In genomic region chr21:39852021-39852721, GRCh38 we compare ENCODE assay signal across 23 cellular contexts. TPM values are rescaled to one million over a fixed set of nuclear protein-coding genes. Genes with fewer than 3 reads are reported as not detected.
DNase-seq lines count a peak whose midpoint lies in the region; ATAC-seq and TF ChIP-seq lines count a peak whose summit lies in the region.
"Had no signal": no experiment of that assay in that cellular context is flagged by ENCODE, and none has a peak within 500 bp of the region (broad histone marks: within the 10 kb centered on the region; RNA-seq: fewer than 3 reads in every experiment).

No MANE protein-coding gene starts in this region.

- H4K8ac ChIP-seq in mesenchymal stem cell (ENCODE audit: low read length), result no peak overlapping the region

- H3K4me1 Mint-ChIP-seq in WTC11 (peaks cover 21% of the 10 kb centered on the region), type B pancreatic cell (ENCODE audit: unreplicated experiment) (peaks cover 41% of the 10 kb centered on the region)
- H3K4me1 Mint-ChIP-seq: stimulated activated naive B cell treated with anti-CD40 and anti-IgM and Interleukin-4, amounts not matched to agents 10 μg/mL and 1 μg/mL and 100 μg/mL, for 72 hours; T-cell had no signal

- H3K36me3 ChIP-seq in mesenchymal stem cell (ENCODE audit: control insufficient read depth in 1 of 2, insufficient read depth in 2 of 2, low read depth in 1 of 2, low read length in 2 of 2), result no peaks in the 10 kb centered on the region
- H3K36me3 ChIP-seq: brain microvascular endothelial cell, colonic mucosa, neural progenitor cell had no signal

- no peak overlapping the region for H3K4me2 ChIP-seq in mesenchymal stem cell (ENCODE audit: low read length, poor library complexity, severe bottlenecking)
- H3K4me2 ChIP-seq: neural progenitor cell had no signal

- H2BK15ac ChIP-seq in mesenchymal stem cell (ENCODE audit: low read depth, poor library complexity, severe bottlenecking), result no peak overlapping the region

- DNase-seq in NCI-H1092 treated with DMSO at 0.1 percent for 48 hours (lab: John Stamatoyannopoulos, UW), result peak; percentile 29
- no peak for DNase-seq in NCI-H1092 (lab: John Stamatoyannopoulos, UW)
- peak; percentile 65 for DNase-seq in NCI-H2029 treated with DMSO at 0.1 percent for 48 hours (lab: John Stamatoyannopoulos, UW)
- no peak for DNase-seq in WTC11 (ENCODE audit: low spot score)
- no peak for DNase-seq in type B pancreatic cell (ENCODE audit: extremely low spot score, unreplicated experiment)
- DNase-seq in mesenchymal stem cell, result no peak
- no peak for DNase-seq in activated T-cell treated with anti-CD3 and anti-CD28 coated beads, Interleukin-2, amount 50 U/mL, for 48 hours
- no peak for DNase-seq in SKM-1 (lab: John Stamatoyannopoulos, UW; ENCODE audit: unreplicated experiment)
- DNase-seq: activated CD4-positive, alpha-beta T cell treated with anti-CD3 and anti-CD28 coated beads for 4 hours; brain microvascular endothelial cell; colonic mucosa; IMR-90; NCI-H1694; stimulated activated CD4-positive, alpha-beta T cell treated with anti-CD3 and anti-CD28 coated beads, Interleukin-2, amount 100 ng/mL, for 24 hours; stimulated activated naive B cell treated with anti-CD40 and anti-IgM and Interleukin-4, amounts not matched to agents 10 μg/mL and 1 μg/mL and 100 μg/mL, for 72 hours; T-cell had no signal

- H3K4me3 Mint-ChIP-seq in WTC11, result no peak overlapping the region
- H3K4me3 Mint-ChIP-seq in type B pancreatic cell, result no peak overlapping the region
- H3K4me3 Mint-ChIP-seq: neural progenitor cell; stimulated activated naive B cell treated with anti-CD40 and anti-IgM and Interleukin-4, amounts not matched to agents 10 μg/mL and 1 μg/mL and 100 μg/mL, for 72 hours; T-cell had no signal

- no peak overlapping the region for H3K18ac ChIP-seq in mesenchymal stem cell (ENCODE audit: low read depth in 1 of 2, low read length in 2 of 2)

- H2AK5ac ChIP-seq in mesenchymal stem cell (ENCODE audit: low read length, severe bottlenecking), result no peak overlapping the region

- no peak overlapping the region for H2BK5ac ChIP-seq in mesenchymal stem cell (ENCODE audit: low read depth, low read length, poor library complexity, severe bottlenecking)

- H3K9ac ChIP-seq in mesenchymal stem cell (ENCODE audit: low read length), result no peak overlapping the region
- H3K9ac ChIP-seq: neural progenitor cell had no signal

- no peak overlapping the region for H3K4me3 ChIP-seq in mesenchymal stem cell (ENCODE audit: insufficient read depth in 1 of 2, low read depth in 1 of 2, low read length in 2 of 2)
- H3K4me3 ChIP-seq: colonic mucosa, neural progenitor cell had no signal

- H2AFZ ChIP-seq in mesenchymal stem cell (ENCODE audit: low read depth, low read length), result no peak overlapping the region
- H2AFZ ChIP-seq: neural progenitor cell had no signal

- H3K27me3 Mint-ChIP-seq in WTC11 (ENCODE audit: low read depth), result no peaks in the 10 kb centered on the region; the same call in 1 of the 2 replicates
- H3K27me3 Mint-ChIP-seq in type B pancreatic cell, result peaks cover 3% of the 10 kb centered on the region
- H3K27me3 Mint-ChIP-seq: stimulated activated naive B cell treated with anti-CD40 and anti-IgM and Interleukin-4, amounts not matched to agents 10 μg/mL and 1 μg/mL and 100 μg/mL, for 72 hours; T-cell had no signal

- H3K27me3 ChIP-seq in mesenchymal stem cell (ENCODE audit: control insufficient read depth in 1 of 2, insufficient read depth in 1 of 2, low read length in 2 of 2), result no peaks in the 10 kb centered on the region
- H3K27me3 ChIP-seq: brain microvascular endothelial cell, colonic mucosa, neural progenitor cell had no signal

- TF ChIP-seq CTCF in WTC11 (IDR thresholded peaks at IDR 0.05) (no peak), type B pancreatic cell (conservative IDR thresholded peaks at IDR 0.05) (no peak)

- H2BK120ac ChIP-seq in mesenchymal stem cell (ENCODE audit: low read depth, low read length), result no peak overlapping the region

- H3K79me1 ChIP-seq in mesenchymal stem cell (replicated peaks; ENCODE audit: low read length, poor library complexity, severe bottlenecking), result no peaks in the 10 kb centered on the region

- no peak overlapping the region for H3K4ac ChIP-seq in mesenchymal stem cell (ENCODE audit: low read depth in 1 of 2, low read length in 2 of 2)

- ATAC-seq in WTC11, result no peak
- ATAC-seq: left lobe of liver; stimulated activated naive B cell treated with anti-CD40 and anti-IgM and Interleukin-4, amounts not matched to agents 10 μg/mL and 1 μg/mL and 100 μg/mL, for 72 hours; T-cell had no signal

- H2BK12ac ChIP-seq in mesenchymal stem cell (ENCODE audit: low read length in 2 of 2), result no peak overlapping the region

- POLR2A ChIA-PET in WTC11 (lab: Charles Lee), result no interaction called here

- H3K27ac Mint-ChIP-seq in WTC11 (peak overlapping the region; percentile 2; the same call in 1 of the 2 replicates), type B pancreatic cell (peak overlapping the region; percentile 34)
- H3K27ac Mint-ChIP-seq: stimulated activated naive B cell treated with anti-CD40 and anti-IgM and Interleukin-4, amounts not matched to agents 10 μg/mL and 1 μg/mL and 100 μg/mL, for 72 hours; T-cell had no signal

- H3K4me1 ChIP-seq in mesenchymal stem cell (ENCODE audit: control insufficient read depth, insufficient read depth, low read depth, low read length), result no peaks in the 10 kb centered on the region
- H3K4me1 ChIP-seq: colonic mucosa, neural progenitor cell had no signal

- no peak overlapping the region for H3K14ac ChIP-seq in mesenchymal stem cell (ENCODE audit: low read length in 2 of 2)

- no peak overlapping the region for H4K91ac ChIP-seq in mesenchymal stem cell (ENCODE audit: low read length)

- H3K36me3 Mint-ChIP-seq in WTC11 (peaks cover 3% of the 10 kb centered on the region; the same call in 1 of the 2 replicates), type B pancreatic cell (peaks cover 3% of the 10 kb centered on the region)
- H3K36me3 Mint-ChIP-seq: neural progenitor cell; stimulated activated naive B cell treated with anti-CD40 and anti-IgM and Interleukin-4, amounts not matched to agents 10 μg/mL and 1 μg/mL and 100 μg/mL, for 72 hours; T-cell had no signal

- 33% methylated on average over 5 of the region's 5 CpGs for WGBS in mesenchymal stem cell

- H3K9me3 ChIP-seq in mesenchymal stem cell (ENCODE audit: control insufficient read depth, low read length), result no peaks in the 10 kb centered on the region
- H3K9me3 ChIP-seq: colonic mucosa had no signal

- CTCF ChIA-PET in WTC11 (lab: Charles Lee), result interaction anchor here (0.6 to 4.7 kb wide), 4 partner anchors 15 to 1177 kb away, joined by 4 to 42 read pairs (median 5); partner anchors contain the start of gene PCP4

- H3K27ac ChIP-seq in mesenchymal stem cell (ENCODE audit: low read length, poor library complexity, severe bottlenecking), result no peak overlapping the region
- H3K27ac ChIP-seq: 22Rv1, brain microvascular endothelial cell, colonic mucosa, neural progenitor cell had no signal

- H3K9me3 Mint-ChIP-seq in WTC11 (peaks cover 41% of the 10 kb centered on the region), type B pancreatic cell (peaks cover 11% of the 10 kb centered on the region)

- H3K23ac ChIP-seq in mesenchymal stem cell (ENCODE audit: low read length in 2 of 2), result no peak overlapping the region

TF ChIP-seq in WTC11, 78 proteins besides CTCF, POLR2A, EP300 and RAD21:
- TF ChIP-seq ETV6 (CRISPR knock-in tag; IDR thresholded peaks at IDR 0.05), result no peak
- TF ChIP-seq GRHL2 (CRISPR knock-in tag; IDR thresholded peaks at IDR 0.05; ENCODE audit: insufficient replicate concordance, severe bottlenecking), result no peak
- TF ChIP-seq ZNF416 (CRISPR knock-in tag; IDR thresholded peaks at IDR 0.05), result no peak
- no peak for TF ChIP-seq ZNF532 (CRISPR knock-in tag; IDR thresholded peaks at IDR 0.05; ENCODE audit: borderline replicate concordance)
- TF ChIP-seq ZNF396 (CRISPR knock-in tag; IDR thresholded peaks at IDR 0.05; ENCODE audit: borderline replicate concordance), result no peak
- no peak for TF ChIP-seq JUN (CRISPR knock-in tag; IDR thresholded peaks at IDR 0.05)
- no peak for TF ChIP-seq RORB (CRISPR knock-in tag; IDR thresholded peaks at IDR 0.05)
- TF ChIP-seq NFATC4 (CRISPR knock-in tag; IDR thresholded peaks at IDR 0.05), result no peak

RNA-seq across cellular contexts. Expression of gene PCP4, which starts 15.1 kb away (rescaled TPM):
- total RNA-seq in WTC11 (2021), result 1.4 to 2.1 TPM (median 1.6 TPM) in 3 replicates
- total RNA-seq in type B pancreatic cell (ENCODE audit: low replicate concordance), result 20.3 and 31.0 TPM in 2 replicates
- polyA plus RNA-seq in mesenchymal stem cell (2013, experiment 1 of 2), result not detected
- not detected for polyA plus RNA-seq in mesenchymal stem cell (2013, experiment 2 of 2)
- total RNA-seq: IMR-90, left lobe of liver, MCF 10A, NCI-H460, pulmonary artery endothelial cell, skeletal muscle tissue, T-cell had no signal
- polyA plus RNA-seq: IMR-90 had no signal

Comparison
In these comparisons a context has a peak if more than half of its experiments do, and no peak if none do; other contexts are left out.
1. DNase-seq: peak in NCI-H1092 treated with DMSO at 0.1 percent for 48 hours (single experiment) and NCI-H2029 treated with DMSO at 0.1 percent for 48 hours (single experiment); none in NCI-H1092 (single experiment), WTC11 (single experiment), type B pancreatic cell (single experiment), mesenchymal stem cell (single experiment), activated T-cell treated with anti-CD3 and anti-CD28 coated beads, Interleukin-2, amount 50 U/mL, for 48 hours (0 of 2) and SKM-1 (single experiment).